In the genomic region with DNA sequence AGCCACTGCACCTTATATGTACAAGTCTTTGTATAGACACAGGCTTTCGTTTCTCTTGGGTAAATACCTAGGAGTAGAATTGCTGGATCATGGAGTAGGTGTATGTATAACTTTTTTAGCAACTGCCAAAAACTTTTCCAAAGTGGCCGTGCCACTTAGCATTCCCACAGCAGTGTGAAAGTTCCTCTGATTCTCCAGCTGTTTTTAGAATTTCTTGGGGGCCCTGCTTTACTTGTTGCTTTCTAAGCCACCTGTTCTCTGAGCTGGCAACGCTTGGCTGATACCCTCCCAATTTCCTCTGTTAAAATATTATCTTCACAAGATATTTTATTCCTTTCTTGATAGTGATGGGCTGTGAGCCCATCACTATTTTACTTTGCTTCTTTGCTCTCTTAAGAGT, we compare ENCODE assay signal across 29 cellular contexts. TPM values are rescaled to one million over a fixed set of nuclear protein-coding genes. Genes with fewer than 3 reads are reported as not detected.
DNase-seq lines count a peak whose midpoint lies in the region; ATAC-seq, FAIRE-seq and TF ChIP-seq lines count a peak whose summit lies in the region.
"Had no signal": no experiment of that assay in that cellular context is flagged by ENCODE, and none has a peak within 500 bp of the region (broad histone marks: within the 10 kb centered on the region; RNA-seq: fewer than 3 reads in every experiment).

No MANE protein-coding gene starts in this region.

- in situ Hi-C loops in mammary epithelial cell (cut with MboI; ENCODE audit: low sequenced_read_pairs in 2 of 2), result no loop called here
- in situ Hi-C loops in GM12878 (cut with MboI), result no loop called here

- H3K4me2 ChIP-seq in mammary epithelial cell (ENCODE audit: insufficient read depth, low read depth, low read length) (no peak overlapping the region), GM12878 (ENCODE audit: control insufficient read depth, insufficient read depth) (peak overlapping the region; percentile 66)
- H3K4me2 ChIP-seq: neural progenitor cell had no signal

- SMC1A ChIA-PET in GM12878 (lab: Charles Lee; ENCODE audit: uncharacterized antibody, unreplicated experiment), result interaction anchor here (0.6 to 3.8 kb wide), 8 partner anchors 16 to 104 kb away, joined by 3 to 56 read pairs (median 5); no protein-coding TSS in a partner anchor

- H3K27ac Mint-ChIP-seq in stimulated activated memory B cell treated with anti-CD40 and anti-IgM and Interleukin-4, amounts not matched to agents 10 μg/mL and 1 μg/mL and 100 μg/mL, for 72 hours, result peak overlapping the region; percentile 57
- H3K27ac Mint-ChIP-seq: activated CD4-positive, alpha-beta T cell treated with anti-CD3 and anti-CD28 coated beads for 36 hours; activated CD8-positive, alpha-beta T cell treated with anti-CD3 and anti-CD28 coated beads for 36 hours; activated naive CD4-positive, alpha-beta T cell treated with anti-CD3 and anti-CD28 coated beads, Interleukin-2, amount 50 U/mL, for 24 hours; activated T-helper 2 cell treated with anti-CD3 and anti-CD28 coated beads, Interferon-gamma antibody, Interleukin-2, Interleukin-4, amounts not matched to agents 10 μg/mL and 5 μg/mL and 100 μg/mL, durations not matched to agents 14 hours and 24 hours and 36 hours; neural progenitor cell; stimulated activated naive B cell treated with anti-CD40 and anti-IgM and Interleukin-4, amounts not matched to agents 10 μg/mL and 1 μg/mL and 100 μg/mL, for 72 hours had no signal

- RAD21 ChIA-PET in GM12878 (lab: Charles Lee; ENCODE audit: unreplicated experiment), result interaction anchor here (0.9 to 6.5 kb wide), 4 partner anchors 17 to 50 kb away, joined by 3 to 69 read pairs (median 8); partner anchors contain the start of gene LIMD1

- H3K79me2 ChIP-seq in mammary epithelial cell (ENCODE audit: insufficient read depth, low read length) (peaks cover 75% of the 10 kb centered on the region), GM12878 (ENCODE audit: control insufficient read depth, insufficient read depth, low read length) (peaks cover 70% of the 10 kb centered on the region)

- dilution Hi-C loops in mammary epithelial cell (cut with HindIII; ENCODE audit: low sequenced_read_pairs), result no loop called here

- H3K27me3 ChIP-seq in mammary epithelial cell (ENCODE audit: insufficient read depth, low read length), result no peaks in the 10 kb centered on the region
- H3K27me3 ChIP-seq in breast epithelium, result no peaks in the 10 kb centered on the region
- no peaks in the 10 kb centered on the region for H3K27me3 ChIP-seq in GM12878 (replicated peaks in 1 of 2; ENCODE audit: control insufficient read depth in 2 of 2, insufficient read depth in 2 of 2, low read length in 1 of 2)
- H3K27me3 ChIP-seq: neural progenitor cell had no signal

- H4K20me1 ChIP-seq in mammary epithelial cell (ENCODE audit: insufficient read depth, low read length) (no peaks in the 10 kb centered on the region), GM12878 (ENCODE audit: control insufficient read depth, insufficient read depth) (peaks cover 25% of the 10 kb centered on the region)

- peaks cover 90% of the 10 kb centered on the region for H3K4me1 Mint-ChIP-seq in stimulated activated memory B cell treated with anti-CD40 and anti-IgM and Interleukin-4, amounts not matched to agents 10 μg/mL and 1 μg/mL and 100 μg/mL, for 72 hours

- intact Hi-C loops in mammary epithelial cell (cut with micrococcal nuclease), result no loop called here
- intact Hi-C loops in breast epithelium (cut with DNase I; ENCODE audit: low total_unique reads), result no loop called here
- intact Hi-C loops in GM12878 (cut with micrococcal nuclease; ENCODE audit: unreplicated experiment), result loop anchor here (1.0 to 5.0 kb wide), 3 partner anchors 17 to 86 kb away; no protein-coding TSS in a partner anchor

- no peak for ATAC-seq in GM12878
- ATAC-seq in stimulated activated memory B cell treated with anti-CD40 and anti-IgM and Interleukin-4, amounts not matched to agents 10 μg/mL and 1 μg/mL and 100 μg/mL, for 72 hours, result no peak
- ATAC-seq in GM18520 (IDR thresholded peaks at IDR 0.05; ENCODE audit: unreplicated experiment), result no peak
- ATAC-seq: activated CD8-positive, alpha-beta T cell treated with anti-CD3 and anti-CD28 coated beads for 36 hours; HCT116 had no signal

- 55% methylated on average over 3 of the region's 3 CpGs for WGBS in mammary epithelial cell (ENCODE audit: low coverage, missing lambda C conversion rate)
- WGBS in GM12878 (ENCODE audit: insufficient coverage, insufficient replicate concordance, low lambda C conversion rate, missing lambda C conversion rate), result 29% methylated on average over 3 of the region's 3 CpGs

- H3K27me3 Mint-ChIP-seq in stimulated activated memory B cell treated with anti-CD40 and anti-IgM and Interleukin-4, amounts not matched to agents 10 μg/mL and 1 μg/mL and 100 μg/mL, for 72 hours, result no peaks in the 10 kb centered on the region
- H3K27me3 Mint-ChIP-seq: activated CD4-positive, alpha-beta T cell treated with anti-CD3 and anti-CD28 coated beads for 36 hours; activated CD8-positive, alpha-beta T cell treated with anti-CD3 and anti-CD28 coated beads for 36 hours; activated naive CD4-positive, alpha-beta T cell treated with anti-CD3 and anti-CD28 coated beads, Interleukin-2, amount 50 U/mL, for 24 hours; CD4-positive, alpha-beta memory T cell; stimulated activated naive B cell treated with anti-CD40 and anti-IgM and Interleukin-4, amounts not matched to agents 10 μg/mL and 1 μg/mL and 100 μg/mL, for 72 hours had no signal

- no peak for TF ChIP-seq CTCF in mammary epithelial cell (conservative IDR thresholded peaks at IDR 0.05 in 1 of 2, IDR thresholded peaks at IDR 0.05 in 1 of 2; ENCODE audit: extremely low read depth in 1 of 2, insufficient read depth in 1 of 2, low read depth in 1 of 2, low read length in 2 of 2)
- TF ChIP-seq CTCF in breast epithelium (IDR thresholded peaks at IDR 0.05), result no peak
- TF ChIP-seq CTCF in GM12878 (IDR thresholded peaks at IDR 0.05 in 2 of 3, conservative IDR thresholded peaks at IDR 0.05 in 1 of 3; ENCODE audit: control insufficient read depth in 2 of 3, extremely low read depth in 1 of 3, insufficient read depth in 1 of 3, low read depth in 3 of 3, low read length in 3 of 3), result no peak
- TF ChIP-seq CTCF in D721Med (IDR thresholded peaks at IDR 0.05; ENCODE audit: insufficient read depth, missing control alignments), result no peak

- H3K9me3 ChIP-seq in mammary epithelial cell (replicated peaks; ENCODE audit: insufficient read depth, low read length) (no peaks in the 10 kb centered on the region), breast epithelium (no peaks in the 10 kb centered on the region), KOPT-K1 (ENCODE audit: insufficient read depth, low read length, poor library complexity, severe bottlenecking) (no peaks in the 10 kb centered on the region), GM12878 (replicated peaks; ENCODE audit: control insufficient read depth, insufficient read depth, low read length) (no peaks in the 10 kb centered on the region)

- H3K4me3 ChIP-seq in mammary epithelial cell (replicated peaks in 1 of 3; ENCODE audit: insufficient read depth in 1 of 3, low read depth in 2 of 3, low read length in 3 of 3) (no peak overlapping the region), breast epithelium (no peak overlapping the region), GM12878 (peak overlapping the region; percentile 15; the same call in 1 of the 2 replicates)
- H3K4me3 ChIP-seq: lung, neural progenitor cell had no signal

- no peak for TF ChIP-seq RAD21 in GM12878 (IDR thresholded peaks at IDR 0.05; ENCODE audit: insufficient read depth, low read depth, low read length)

- DNase-seq in mammary epithelial cell (no peak), breast epithelium (ENCODE audit: low spot score in 2 of 2) (no peak), GM12878 (ENCODE audit: low read depth, low spot score) (no peak), D721Med (ENCODE audit: insufficient read length, low spot score) (no peak)
- no peak for DNase-seq in activated naive CD4-positive, alpha-beta T cell treated with Interleukin-2 at 50 U/mL for 16 hours
- DNase-seq: activated CD4-positive, alpha-beta T cell treated with anti-CD3 and anti-CD28 coated beads for 36 hours; activated CD8-positive, alpha-beta memory T cell treated with anti-CD3 and anti-CD28 coated beads, Interleukin-2, amount 50 U/mL, for 48 hours; activated CD8-positive, alpha-beta T cell treated with anti-CD3 and anti-CD28 coated beads for 36 hours; amniotic stem cell; CD4-positive, alpha-beta memory T cell; effector CD4-positive, alpha-beta T cell; EL; NCI-H1105 treated with DMSO at 0.1 percent for 48 hours; NCI-H1930; NCI-H526 treated with DMSO at 0.1 percent for 48 hours; retina; SIG-M5; stimulated activated naive B cell treated with anti-CD40 and anti-IgM and Interleukin-4, amounts not matched to agents 10 μg/mL and 1 μg/mL and 100 μg/mL, for 72 hours had no signal

- CTCF ChIA-PET in mammary epithelial cell (lab: Charles Lee; ENCODE audit: low non-redundant PET), result no interaction called here
- CTCF ChIA-PET in GM12878 (lab: Yijun Ruan, JAX), result interaction anchor here (1.0 to 8.1 kb wide), 8 partner anchors 11 to 70 kb away, joined by 3 to 60 read pairs (median 7); partner anchors contain the start of gene LIMD1

- H3K4me3 Mint-ChIP-seq in stimulated activated memory B cell treated with anti-CD40 and anti-IgM and Interleukin-4, amounts not matched to agents 10 μg/mL and 1 μg/mL and 100 μg/mL, for 72 hours, result peak overlapping the region; percentile 9
- H3K4me3 Mint-ChIP-seq: activated CD4-positive, alpha-beta T cell treated with anti-CD3 and anti-CD28 coated beads for 36 hours; activated CD8-positive, alpha-beta T cell treated with anti-CD3 and anti-CD28 coated beads for 36 hours; activated naive CD4-positive, alpha-beta T cell treated with anti-CD3 and anti-CD28 coated beads, Interleukin-2, amount 50 U/mL, for 24 hours; CD4-positive, alpha-beta memory T cell; neural progenitor cell had no signal

- FAIRE-seq in GM12878 (lab: Jason Lieb, UNC), result no peak
- no peak for FAIRE-seq in D721Med (lab: Jason Lieb, UNC)
- FAIRE-seq: colon, RCC 7860 had no signal

- H3K4me1 ChIP-seq in mammary epithelial cell (ENCODE audit: insufficient read depth, low read length), result peaks cover 30% of the 10 kb centered on the region
- H3K4me1 ChIP-seq in breast epithelium, result peaks cover 4 to 16% of the 10 kb centered on the region in 2 donors
- peaks cover 43% of the 10 kb centered on the region for H3K4me1 ChIP-seq in GM12878 (ENCODE audit: control insufficient read depth, insufficient read depth, low read length)

- H3K9me3 Mint-ChIP-seq in stimulated activated memory B cell treated with anti-CD40 and anti-IgM and Interleukin-4, amounts not matched to agents 10 μg/mL and 1 μg/mL and 100 μg/mL, for 72 hours, result no peaks in the 10 kb centered on the region
- H3K9me3 Mint-ChIP-seq: activated CD8-positive, alpha-beta T cell treated with anti-CD3 and anti-CD28 coated beads for 36 hours; activated naive CD4-positive, alpha-beta T cell treated with anti-CD3 and anti-CD28 coated beads, Interleukin-2, amount 50 U/mL, for 24 hours; activated T-helper 2 cell treated with anti-CD3 and anti-CD28 coated beads, Interferon-gamma antibody, Interleukin-2, Interleukin-4, amounts not matched to agents 10 μg/mL and 5 μg/mL and 100 μg/mL, durations not matched to agents 14 hours and 24 hours and 36 hours; CD4-positive, alpha-beta memory T cell; neural progenitor cell; stimulated activated naive B cell treated with anti-CD40 and anti-IgM and Interleukin-4, amounts not matched to agents 10 μg/mL and 1 μg/mL and 100 μg/mL, for 72 hours had no signal

- H3K27ac ChIP-seq in mammary epithelial cell (ENCODE audit: insufficient read depth, low read depth, low read length) (peak overlapping the region; percentile 17), breast epithelium (no peak overlapping the region), KOPT-K1 (ENCODE audit: low read depth, low read length, poor library complexity, severe bottlenecking) (peak overlapping the region; percentile 17), GM12878 (ENCODE audit: control insufficient read depth, insufficient read depth) (peak overlapping the region; percentile 63)
- H3K27ac ChIP-seq: neural progenitor cell, parathyroid adenoma had no signal

- H2AFZ ChIP-seq in mammary epithelial cell (ENCODE audit: low read depth, low read length) (no peak overlapping the region), GM12878 (ENCODE audit: control insufficient read depth, low read depth, low read length) (no peak overlapping the region)
- H2AFZ ChIP-seq: neural progenitor cell, parathyroid adenoma had no signal

- H3K9ac ChIP-seq in mammary epithelial cell (ENCODE audit: insufficient read depth, low read length), result no peak overlapping the region
- H3K9ac ChIP-seq in GM12878 (ENCODE audit: control insufficient read depth, insufficient read depth, low read length), result peak overlapping the region; percentile 18; the same call in 1 of the 2 replicates
- H3K9ac ChIP-seq: neural progenitor cell, parathyroid adenoma had no signal

- TF ChIP-seq POLR2A in breast epithelium (IDR thresholded peaks at IDR 0.05) (no peak), GM12878 (IDR thresholded peaks at IDR 0.05; ENCODE audit: low read depth, low read length) (no peak)

- BruUV-seq in mammary epithelial cell (replicated peaks; lab: Mats Ljungman, UMichigan) (no TSS peak), GM12878 (replicated peaks; lab: Mats Ljungman, UMichigan) (no TSS peak)

- POLR2A ChIA-PET in GM12878 (lab: Charles Lee), result interaction anchor here (0.6 to 1.8 kb wide), 7 partner anchors 10 to 59 kb away, joined by 3 to 9 read pairs (median 3); partner anchors contain the start of gene LIMD1

- H3K36me3 Mint-ChIP-seq in stimulated activated memory B cell treated with anti-CD40 and anti-IgM and Interleukin-4, amounts not matched to agents 10 μg/mL and 1 μg/mL and 100 μg/mL, for 72 hours, result peaks cover 31% of the 10 kb centered on the region

- H3K36me3 ChIP-seq in mammary epithelial cell (ENCODE audit: insufficient read depth, low read length) (peaks cover 2% of the 10 kb centered on the region), breast epithelium (no peaks in the 10 kb centered on the region), KOPT-K1 (ENCODE audit: insufficient read depth, low read length) (peaks cover 60% of the 10 kb centered on the region), GM12878 (ENCODE audit: control insufficient read depth in 2 of 2, insufficient read depth in 2 of 2, low read length in 1 of 2) (peaks cover 15 to 25% of the 10 kb centered on the region in 2 experiments)
- H3K36me3 ChIP-seq: neural progenitor cell had no signal

- no peak for TF ChIP-seq EP300 in GM12878 (IDR thresholded peaks at IDR 0.05; ENCODE audit: borderline replicate concordance in 1 of 2, control insufficient read depth in 1 of 2, low read depth in 2 of 2, low read length in 2 of 2)

RNA-seq across cellular contexts. Expression of gene LIMD1, which starts 19.2 kb away (rescaled TPM):
- 10 to 100 TPM; 15.7 to 21.7 TPM for total RNA-seq in mammary epithelial cell
- polyA plus RNA-seq in mammary epithelial cell, result 8.1 TPM
- polyA minus RNA-seq in mammary epithelial cell, result 86.4 TPM
- total RNA-seq in breast epithelium, result 10 to 100 TPM; 23.0 to 25.9 (median 25.8) TPM
- total RNA-seq in GM12878 (2013; cell fraction: nucleolus; rRNA removed), result 181 and 205 TPM in 2 replicates
- total RNA-seq in GM12878 (2014; rRNA removed), result 26.4 and 27.3 TPM in 2 replicates
- 21.5 and 21.7 TPM in 2 replicates for total RNA-seq in GM12878 (2014; rRNA removed; fragmentation: Illumina TruSeq; extraction: Trizol)
- total RNA-seq in GM12878 (2021), result 47.2 and 54.5 TPM in 2 replicates
- polyA plus RNA-seq in GM12878 (2011; ENCODE audit: low read depth), result 17.9 TPM
- 32.2 and 43.1 TPM in 2 replicates for polyA plus RNA-seq in GM12878 (2011; rRNA removed)
- 44.6 and 49.4 TPM in 2 replicates for polyA plus RNA-seq in GM12878 (2011; cell fraction: cytosol; rRNA removed)
- polyA plus RNA-seq in GM12878 (2011; cell fraction: nucleus; rRNA removed), result 123 and 153 TPM in 2 replicates
- polyA plus RNA-seq in GM12878 (2012), result 34.5 and 37.3 TPM in 2 replicates
- 19.8 and 23.7 TPM in 2 replicates for polyA plus RNA-seq in GM12878 (2014; fragmentation: Illumina TruSeq; extraction: Trizol)
- 1 to 10 TPM; 1.7 to 2.9 TPM for polyA plus RNA-seq in GM12878 (2014; fragmentation: Nextera tagmentation; extraction: Ambion mirVana)
- 37.6 and 37.8 TPM in 2 replicates for polyA plus RNA-seq in GM12878 (2014; rRNA removed)
- polyA plus RNA-seq in GM12878 (2016; fragmentation: Nextera tagmentation; extraction: Ambion mirVana), result 10 to 100 TPM; 20.5 to 23.3 TPM
- polyA minus RNA-seq in GM12878 (2011; rRNA and poly(A)+ RNA removed), result 54.3 and 118 TPM in 2 replicates
- polyA minus RNA-seq in GM12878 (2011; cell fraction: cytosol; rRNA and poly(A)+ RNA removed), result 32.5 and 37.2 TPM in 2 replicates
- polyA minus RNA-seq in GM12878 (2011; cell fraction: nucleus; rRNA and poly(A)+ RNA removed), result 45.0 and 74.1 TPM in 2 replicates

Comparison
In these comparisons a context has a peak if more than half of its experiments do, and no peak if none do; other contexts are left out.
1. H3K27ac ChIP-seq: peak in mammary epithelial cell (single experiment), KOPT-K1 (single experiment) and GM12878 (single experiment); none in breast epithelium (0 of 2).